1 cellular context compared by ENCODE assay signal in the genomic region with DNA sequence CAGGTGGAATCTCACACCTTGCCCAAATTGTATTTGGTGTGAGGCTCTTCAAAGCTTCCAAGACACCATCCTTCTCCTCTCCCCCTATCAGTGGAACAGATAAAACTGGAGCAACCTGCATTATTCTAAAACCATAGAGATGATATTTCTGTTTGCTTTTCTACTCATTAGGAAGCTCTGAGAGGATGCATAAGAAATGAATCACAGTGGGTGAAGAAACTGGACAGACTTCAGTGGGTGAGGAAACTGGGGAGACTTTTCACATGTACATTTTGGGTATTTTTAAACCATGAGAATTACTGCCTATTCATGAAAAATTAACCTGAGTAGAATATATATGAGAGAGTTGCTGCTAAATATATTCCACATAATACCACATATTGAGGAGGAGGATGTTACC.
TF ChIP-seq lines count a peak whose summit lies in the region.

No MANE protein-coding gene starts in this region.

TF ChIP-seq in IMR-90, 13 proteins besides CTCF, POLR2A, EP300 and RAD21 (continued from another document):
- TF ChIP-seq NFE2L2 (IDR thresholded peaks at IDR 0.05; ENCODE audit: low read depth, low read length) (no peak), SMC3 (IDR thresholded peaks at IDR 0.05; ENCODE audit: low read depth, low read length) (no peak), MXI1 (IDR thresholded peaks at IDR 0.05; ENCODE audit: borderline replicate concordance, low read depth, low read length) (no peak), CEBPB (IDR thresholded peaks at IDR 0.05; ENCODE audit: low read depth, low read length) (no peak), MAFK (IDR thresholded peaks at IDR 0.05; ENCODE audit: low read depth, low read length) (no peak)
TF ChIP-seq in IMR-90: peak in this region for 0.
